28 cellular contexts compared by ENCODE assay signal in the genomic region with DNA sequence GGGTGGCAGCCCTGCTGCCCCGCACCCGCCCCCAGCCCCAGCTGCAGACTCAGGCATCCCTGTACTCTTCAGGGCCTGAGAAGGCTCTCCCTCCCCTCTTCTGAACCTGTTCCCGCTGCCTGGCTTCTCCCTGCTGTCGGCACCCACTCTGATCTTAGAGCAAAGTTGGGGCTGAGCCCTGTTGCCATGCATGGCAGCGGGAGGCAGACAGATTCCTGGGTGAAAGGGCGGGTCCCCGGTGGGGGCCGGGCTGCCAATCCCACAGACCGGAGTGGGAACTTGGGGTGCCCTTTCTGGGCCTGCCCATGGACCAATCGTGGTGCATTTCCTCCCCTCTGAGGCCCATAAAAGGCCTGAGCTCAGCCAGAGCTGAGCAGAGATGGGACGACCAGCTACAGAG.
"Had no signal": no experiment of that assay in that cellular context is flagged by ENCODE, and none has a peak within 500 bp of the region (broad histone marks: within the 10 kb centered on the region; RNA-seq: fewer than 3 reads in every experiment).

No MANE protein-coding gene starts in this region.

- H3K27me3 ChIP-seq: adrenal gland, ascending aorta, esophagus muscularis mucosa, thyroid gland, upper lobe of left lung, vagina had no signal

- H3K9me3 ChIP-seq: adrenal gland, ascending aorta, esophagus muscularis mucosa, mucosa of descending colon, thyroid gland, upper lobe of left lung, vagina had no signal

- H3K4me1 ChIP-seq: adrenal gland, ascending aorta, esophagus muscularis mucosa, upper lobe of left lung, vagina had no signal

- DNase-seq: activated CD4-positive, alpha-beta T cell treated with anti-CD3 and anti-CD28 coated beads for 48 hours; activated CD4-positive, alpha-beta T cell treated with anti-CD3 and anti-CD28 coated beads, Interleukin-2, amount 50 U/mL, for 48 hours; activated CD8-positive, alpha-beta memory T cell treated with anti-CD3 and anti-CD28 coated beads for 24 hours; activated effector memory CD4-positive, alpha-beta T cell treated with Interleukin-2 at 50 U/mL for 16 hours; activated naive CD4-positive, alpha-beta T cell treated with Interleukin-2 at 50 U/mL for 16 hours; activated naive CD8-positive, alpha-beta T cell treated with anti-CD3 and anti-CD28 coated beads for 36 hours; adrenal gland; endodermal cell; foreskin melanocyte; islet precursor cell; left cardiac atrium; left ventricle myocardium superior; mucosa of descending colon; stimulated activated CD4-positive, alpha-beta T cell treated with anti-CD3 and anti-CD28 coated beads, Interleukin-12 subunit alpha, Interleukin-12 subunit beta, amount 100 ng/mL, for 4 hours; stimulated activated CD4-positive, alpha-beta T cell treated with anti-CD3 and anti-CD28 coated beads, Interleukin-4, amount 100 ng/mL, for 24 hours; T-helper 17 cell; T1000; upper lobe of left lung; WERI-Rb-1 had no signal

- H3K27ac ChIP-seq: adrenal gland, ascending aorta, esophagus muscularis mucosa, skin epidermis, upper lobe of left lung, vagina, WERI-Rb-1 had no signal

- ATAC-seq: activated CD4-positive, CD25-positive, alpha-beta regulatory T cell treated with anti-CD3 and anti-CD28 coated beads, Interleukin-2, amount 50 U/mL, for 24 hours; left cardiac atrium; left ventricle myocardium superior; mucosa of descending colon; natural killer cell treated with Interleukin-12 subunit alpha and Interleukin-12 subunit beta and Interleukin-15 and Interleukin-18, amount 100 ng/mL, for 72 hours; sciatic nerve; stimulated activated effector memory CD8-positive, alpha-beta T cell treated with anti-CD3 and anti-CD28 coated beads, Interleukin-12 subunit alpha, Interleukin-12 subunit beta, amount 100 ng/mL, for 72 hours; T-helper 17 cell had no signal

- H3K4me3 ChIP-seq: adrenal gland, ascending aorta, esophagus muscularis mucosa, mucosa of descending colon, skin epidermis, thyroid gland, upper lobe of left lung, vagina had no signal
